Comparison of ENCODE assay signal across 8 cellular contexts in genomic region chr13:110615322-110616102, GRCh38. TPM values are rescaled to one million over a fixed set of nuclear protein-coding genes. Genes with fewer than 3 reads are reported as not detected.
DNase-seq lines count a peak whose midpoint lies in the region; ATAC-seq, FAIRE-seq and TF ChIP-seq lines count a peak whose summit lies in the region.

Gene NAXD (plus strand): TSS chr13:110615545. CDS start chr13:110615602, 57 bp downstream.

- peak within 1 kb of the TSS; percentile 87 to 94 (median 92) for H3K9ac ChIP-seq in BLaER1 treated with 17β-estradiol and CSF1 and Interleukin-3, amounts not matched to agents 10 nM and 100 nM
- H3K9ac ChIP-seq in HepG2 (ENCODE audit: insufficient read depth, low read depth, low read length) = peak within 1 kb of the TSS; percentile 93

- TF ChIP-seq EP300 in HepG2 (IDR thresholded peaks at IDR 0.05; ENCODE audit: low read depth in 2 of 2, low read length in 2 of 2) = 0 out of 4 replicates have a peak, but pooled peaks of 1 of the 2 experiments have one; percentile 15
- TF ChIP-seq EP300 in HepG2 (CRISPR knock-in tag; IDR thresholded peaks at IDR 0.05; ENCODE audit: borderline replicate concordance) = no peak

- in situ Hi-C loops in HepG2 (cut with HindIII; ENCODE audit: extremely low pct_ligation_motif_present, low pct_unique_long_range_greater_than_20kb) = no loop called here

- H3K36me3 ChIP-seq in BLaER1 treated with 17β-estradiol and CSF1 and Interleukin-3, amounts not matched to agents 10 nM and 100 nM = peaks cover 0 to 15% (median 3%) of the 10 kb centered on the region in 11 experiments; a peak in 5 of 22 replicates
- no peaks in the 10 kb centered on the region for H3K36me3 ChIP-seq in HepG2 (replicated peaks in 1 of 2; ENCODE audit: control insufficient read depth in 1 of 2, insufficient read depth in 2 of 2, low read length in 2 of 2)

- peak within 1 kb of the TSS; percentile 85 to 99 (median 90) for H3K4me3 ChIP-seq in BLaER1 treated with 17β-estradiol and CSF1 and Interleukin-3, amounts not matched to agents 10 nM and 100 nM
- peak within 1 kb of the TSS; percentile 96 to 97 (median 97) for H3K4me3 ChIP-seq in HepG2 (replicated peaks in 1 of 3; ENCODE audit: insufficient read depth in 1 of 3, low read depth in 2 of 3, low read length in 3 of 3)

- peaks cover 17 to 24% (median 20%) of the 10 kb centered on the region in 10 experiments for H3K4me1 ChIP-seq in BLaER1 treated with 17β-estradiol and CSF1 and Interleukin-3, amounts not matched to agents 10 nM and 100 nM
- peaks cover 62% of the 10 kb centered on the region for H3K4me1 ChIP-seq in HepG2 (ENCODE audit: insufficient read depth, low read length)

- WGBS in HepG2 (ENCODE audit: low lambda C conversion rate) = 0% methylated on average over 15 of the region's 95 CpGs

- intact Hi-C loops in HepG2 (cut with micrococcal nuclease; ENCODE audit: unreplicated experiment) = loop anchor here (1.0 to 5.0 kb wide), 4 partner anchors 38 to 158 kb away; no protein-coding TSS in a partner anchor

- BruUV-seq in HepG2 (replicated peaks; lab: Mats Ljungman, UMichigan) = no TSS peak

- TF ChIP-seq POLR2A in HepG2 (IDR thresholded peaks at IDR 0.05; ENCODE audit: insufficient read depth in 1 of 2, low read depth in 2 of 2, low read length in 2 of 2) = peak; percentile 73 to 83

- FAIRE-seq in HepG2 (lab: Jason Lieb, UNC) = peak; percentile 88

- peaks cover 0 to 20% (median 11%) of the 10 kb centered on the region in 11 experiments; a peak in 13 of 22 replicates for H3K9me3 ChIP-seq in BLaER1 treated with 17β-estradiol and CSF1 and Interleukin-3, amounts not matched to agents 10 nM and 100 nM (replicated peaks in 1 of 11)
- H3K9me3 ChIP-seq in HepG2 (ENCODE audit: low read length) = no peaks in the 10 kb centered on the region

- H3K79me2 ChIP-seq in HepG2 (ENCODE audit: insufficient read depth, low read length) = peaks cover 46% of the 10 kb centered on the region

- POLR2A ChIA-PET in HepG2 (lab: Yijun Ruan, JAX) = interaction anchor here (0.8 to 1.9 kb wide), 11 partner anchors 10 to 299 kb away, joined by 3 to 19 read pairs (median 5); partner anchors contain the start of genes ANKRD10, CARS2 and RAB20

- CTCF ChIA-PET in HepG2 (lab: Yijun Ruan, JAX; ENCODE audit: low intra/inter-chr PET ratio, low total read pairs) = no interaction called here

- peak; percentile 19; the same call in 1 of the 2 replicates for TF ChIP-seq RAD21 in HepG2 (CRISPR knock-in tag; IDR thresholded peaks at IDR 0.05)

- peak within 1 kb of the TSS; percentile 66 for H2AFZ ChIP-seq in HepG2 (ENCODE audit: low read length)

- H3K27me3 ChIP-seq in BLaER1 treated with 17β-estradiol and CSF1 and Interleukin-3, amounts not matched to agents 10 nM and 100 nM = peaks cover 0 to 14% (median 6%) of the 10 kb centered on the region in 11 experiments; a peak in 8 of 22 replicates
- H3K27me3 ChIP-seq in HepG2 (ENCODE audit: control insufficient read depth in 1 of 2, insufficient read depth in 2 of 2, low read length in 2 of 2) = peaks cover 1 to 13% of the 10 kb centered on the region in 2 experiments; a peak in 3 of 5 replicates

- H3K4me2 ChIP-seq in BLaER1 treated with 17β-estradiol and CSF1 and Interleukin-3, amounts not matched to agents 10 nM and 100 nM = peak within 1 kb of the TSS; percentile 86 to 99 (median 96)
- H3K4me2 ChIP-seq in HepG2 (ENCODE audit: low read depth, low read length) = peak within 1 kb of the TSS; percentile 94

- ATAC-seq in GM19324 (IDR thresholded peaks at IDR 0.05; ENCODE audit: low FRiP score, unreplicated experiment) (peak; percentile 84), HG03469 (IDR thresholded peaks at IDR 0.05; ENCODE audit: unreplicated experiment) (peak; percentile 54), HepG2 (peak; percentile 95)

- peaks cover 31 to 48% (median 44%) of the 10 kb centered on the region in 11 experiments; a peak in 21 of 22 replicates for H4K20me1 ChIP-seq in BLaER1 treated with 17β-estradiol and CSF1 and Interleukin-3, amounts not matched to agents 10 nM and 100 nM
- H4K20me1 ChIP-seq in HepG2 (ENCODE audit: insufficient read depth, low read length) = peaks cover 22% of the 10 kb centered on the region

- TF ChIP-seq CTCF in HepG2 (CRISPR knock-in tag; IDR thresholded peaks at IDR 0.05) = no peak; the same call in 1 of the 2 replicates

- H3K27ac ChIP-seq in BLaER1 treated with 17β-estradiol and CSF1 and Interleukin-3, amounts not matched to agents 10 nM and 100 nM = peak within 1 kb of the TSS; percentile 81 to 93 (median 89)
- H3K27ac ChIP-seq in HepG2 (ENCODE audit: extremely low read length, insufficient read depth, low read length) = peak within 1 kb of the TSS; percentile 83

- DNase-seq in NCI-H526 treated with DMSO at 0.1 percent for 48 hours (lab: John Stamatoyannopoulos, UW) (peak; percentile 90), dermis microvascular lymphatic vessel endothelial cell (ENCODE audit: low read depth in 2 of 2) (peak; percentile 93 to 97), HepG2 (ENCODE audit: low spot score) (peak; percentile 89)
- DNase-seq in activated CD4-positive, alpha-beta T cell treated with anti-CD3 and anti-CD28 coated beads, Interleukin-2, amount 50 U/mL, for 48 hours = peak; percentile 88 to 91
- peak; percentile 85 for DNase-seq in stimulated activated CD4-positive, alpha-beta T cell treated with anti-CD3 and anti-CD28 coated beads, Interleukin-4, amount 100 ng/mL, for 1 hour

TF ChIP-seq in HepG2, 621 proteins besides CTCF, POLR2A, EP300 and RAD21 (continues in another document):
- TF ChIP-seq IKZF4 (CRISPR knock-in tag; IDR thresholded peaks at IDR 0.05; ENCODE audit: borderline replicate concordance, low read depth, not compliant biosample characterization) = peak; percentile 91
- no peak; a peak in 1 of 4 replicates for TF ChIP-seq ATF4 (CRISPR knock-in tag; IDR thresholded peaks at IDR 0.05)
- TF ChIP-seq CSRNP2 (CRISPR knock-in tag; conservative IDR thresholded peaks at IDR 0.05; ENCODE audit: low read depth) = no peak
- peak; percentile 72; the same call in 1 of the 2 replicates for TF ChIP-seq ZSCAN31 (CRISPR knock-in tag; IDR thresholded peaks at IDR 0.05; ENCODE audit: low read depth)
- TF ChIP-seq JARID2 (CRISPR knock-in tag; IDR thresholded peaks at IDR 0.05; ENCODE audit: insufficient replicate concordance) = no peak
- TF ChIP-seq ZNF740 (CRISPR knock-in tag; IDR thresholded peaks at IDR 0.05) = no peak

RNA-seq across cellular contexts. Expression of gene NAXD, which starts in this region (rescaled TPM):
- total RNA-seq in dermis microvascular lymphatic vessel endothelial cell (13.7 and 26.9 TPM in 2 replicates), HepG2 (2016; rRNA removed; fragmentation: Illumina TruSeq; extraction: Trizol) (18.5 and 19.0 TPM in 2 replicates)
- 5.5 and 6.3 TPM in 2 replicates for total RNA-seq in HepG2 (2016; cell fraction: cytosol; rRNA removed; fragmentation: Illumina TruSeq; extraction: Trizol; ENCODE audit: low read depth)
- total RNA-seq in HepG2 (2016; cell fraction: insoluble cytoplasmic fraction; rRNA removed; fragmentation: Illumina TruSeq; extraction: Trizol) = 18.9 and 19.7 TPM in 2 replicates
- total RNA-seq in HepG2 (2016; cell fraction: membrane; rRNA removed; fragmentation: Illumina TruSeq; extraction: Trizol) = 12.5 and 13.8 TPM in 2 replicates
- 20.9 and 21.0 TPM in 2 replicates for total RNA-seq in HepG2 (2016; cell fraction: nucleus; rRNA removed; fragmentation: Illumina TruSeq; extraction: Trizol)
- polyA plus RNA-seq in HepG2 (2011; rRNA removed) = 23.2 and 27.0 TPM in 2 replicates
- polyA plus RNA-seq in HepG2 (2011; cell fraction: cytosol; rRNA removed) = 24.7 and 25.6 TPM in 2 replicates
- polyA plus RNA-seq in HepG2 (2011; cell fraction: nucleus; rRNA removed) = 81.1 and 85.3 TPM in 2 replicates
- polyA plus RNA-seq in HepG2 (2012) = 18.2 and 22.0 TPM in 2 replicates
- 5.1 and 5.8 TPM in 2 replicates for polyA plus RNA-seq in HepG2 (2016; cell fraction: cytosol; fragmentation: Illumina TruSeq; extraction: Trizol; ENCODE audit: low read depth)
- polyA plus RNA-seq in HepG2 (2016; cell fraction: insoluble cytoplasmic fraction; fragmentation: Illumina TruSeq; extraction: Trizol; ENCODE audit: low read depth) = 18.8 and 20.5 TPM in 2 replicates
- polyA plus RNA-seq in HepG2 (2016; cell fraction: membrane; fragmentation: Illumina TruSeq; extraction: Trizol; ENCODE audit: low read depth) = 10.7 and 10.9 TPM in 2 replicates
- polyA plus RNA-seq in HepG2 (2016; cell fraction: nucleus; fragmentation: Illumina TruSeq; extraction: Trizol; ENCODE audit: insufficient read depth, low read depth) = 43.2 and 44.7 TPM in 2 replicates
- polyA minus RNA-seq in HepG2 (2011; rRNA and poly(A)+ RNA removed; ENCODE audit: low replicate concordance) = 19.3 and 20.3 TPM in 2 replicates
- polyA minus RNA-seq in HepG2 (2011; cell fraction: cytosol; rRNA and poly(A)+ RNA removed) = 4.0 and 5.5 TPM in 2 replicates
- 19.4 and 22.9 TPM in 2 replicates for polyA minus RNA-seq in HepG2 (2011; cell fraction: nucleus; rRNA and poly(A)+ RNA removed)

Comparison
In these comparisons a context has a peak if more than half of its experiments do, and no peak if none do; other contexts are left out.
1. Peak in every context shown above with its lines: DNase-seq, ATAC-seq, H3K4me3 ChIP-seq and H3K27ac ChIP-seq.